In the genomic region with DNA sequence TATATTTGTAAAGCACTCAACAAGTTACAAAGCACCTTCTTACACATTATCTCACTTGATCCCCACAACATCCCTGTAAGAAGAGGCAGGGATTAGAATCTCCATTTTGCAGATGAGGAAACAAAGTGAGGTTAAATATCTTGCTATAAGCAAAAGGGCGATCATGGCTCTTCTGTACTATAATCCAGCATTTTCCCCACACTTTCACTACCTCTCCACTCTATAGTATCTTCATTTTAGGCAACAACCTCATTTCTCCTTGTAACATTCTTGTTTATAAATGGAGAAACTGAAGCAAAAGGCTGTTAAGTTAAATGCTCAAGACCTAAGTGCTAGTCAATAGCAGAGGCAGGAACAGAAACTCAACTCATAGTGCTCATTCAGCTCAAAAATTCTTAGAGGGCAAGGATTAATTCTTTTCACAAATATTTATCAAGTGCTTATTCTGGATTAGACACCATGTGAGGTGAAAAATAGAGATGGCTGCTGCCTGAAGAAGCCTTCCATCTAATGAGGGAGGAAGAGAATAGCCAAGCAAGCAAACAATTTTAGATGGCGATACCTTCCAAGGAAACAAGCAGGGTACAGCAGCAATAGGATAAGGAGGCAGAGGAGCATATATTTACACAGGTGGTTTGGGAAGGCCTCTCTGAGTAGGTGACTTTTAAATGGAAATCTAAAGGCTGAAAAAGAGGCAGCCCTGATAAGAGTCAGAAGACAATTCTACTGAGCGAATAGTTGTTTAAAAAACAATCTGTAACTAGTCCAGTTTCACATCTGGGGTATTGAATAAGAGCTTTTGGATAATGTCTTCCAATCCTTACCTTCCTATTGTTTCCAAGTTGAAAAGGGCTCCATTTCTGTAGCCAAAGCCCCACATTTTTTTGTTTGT, we compare ENCODE assay signal across 1 cellular context.
TF ChIP-seq lines count a peak whose summit lies in the region.

No MANE protein-coding gene starts in this region.

TF ChIP-seq in HepG2, 621 proteins besides CTCF, POLR2A, EP300 and RAD21 (continued from another document and continues in another):
- TF ChIP-seq, protein P1, sequence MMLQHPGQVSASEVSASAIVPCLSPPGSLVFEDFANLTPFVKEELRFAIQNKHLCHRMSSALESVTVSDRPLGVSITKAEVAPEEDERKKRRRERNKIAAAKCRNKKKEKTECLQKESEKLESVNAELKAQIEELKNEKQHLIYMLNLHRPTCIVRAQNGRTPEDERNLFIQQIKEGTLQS (CRISPR knock-in tag; IDR thresholded peaks at IDR 0.05) = no peak
- TF ChIP-seq ZNF766 (CRISPR knock-in tag; IDR thresholded peaks at IDR 0.05; ENCODE audit: borderline replicate concordance) = no peak
- TF ChIP-seq, protein P2, sequence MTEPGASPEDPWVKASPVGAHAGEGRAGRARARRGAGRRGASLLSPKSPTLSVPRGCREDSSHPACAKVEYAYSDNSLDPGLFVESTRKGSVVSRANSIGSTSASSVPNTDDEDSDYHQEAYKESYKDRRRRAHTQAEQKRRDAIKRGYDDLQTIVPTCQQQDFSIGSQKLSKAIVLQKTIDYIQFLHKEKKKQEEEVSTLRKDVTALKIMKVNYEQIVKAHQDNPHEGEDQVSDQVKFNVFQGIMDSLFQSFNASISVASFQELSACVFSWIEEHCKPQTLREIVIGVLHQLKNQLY (CRISPR knock-in tag; IDR thresholded peaks at IDR 0.05) = no peak
- TF ChIP-seq ZNF720 (CRISPR knock-in tag; IDR thresholded peaks at IDR 0.05) = no peak
- TF ChIP-seq, protein P3, sequence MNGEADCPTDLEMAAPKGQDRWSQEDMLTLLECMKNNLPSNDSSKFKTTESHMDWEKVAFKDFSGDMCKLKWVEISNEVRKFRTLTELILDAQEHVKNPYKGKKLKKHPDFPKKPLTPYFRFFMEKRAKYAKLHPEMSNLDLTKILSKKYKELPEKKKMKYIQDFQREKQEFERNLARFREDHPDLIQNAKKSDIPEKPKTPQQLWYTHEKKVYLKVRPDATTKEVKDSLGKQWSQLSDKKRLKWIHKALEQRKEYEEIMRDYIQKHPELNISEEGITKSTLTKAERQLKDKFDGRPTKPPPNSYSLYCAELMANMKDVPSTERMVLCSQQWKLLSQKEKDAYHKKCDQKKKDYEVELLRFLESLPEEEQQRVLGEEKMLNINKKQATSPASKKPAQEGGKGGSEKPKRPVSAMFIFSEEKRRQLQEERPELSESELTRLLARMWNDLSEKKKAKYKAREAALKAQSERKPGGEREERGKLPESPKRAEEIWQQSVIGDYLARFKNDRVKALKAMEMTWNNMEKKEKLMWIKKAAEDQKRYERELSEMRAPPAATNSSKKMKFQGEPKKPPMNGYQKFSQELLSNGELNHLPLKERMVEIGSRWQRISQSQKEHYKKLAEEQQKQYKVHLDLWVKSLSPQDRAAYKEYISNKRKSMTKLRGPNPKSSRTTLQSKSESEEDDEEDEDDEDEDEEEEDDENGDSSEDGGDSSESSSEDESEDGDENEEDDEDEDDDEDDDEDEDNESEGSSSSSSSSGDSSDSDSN (CRISPR knock-in tag; IDR thresholded peaks at IDR 0.05) = no peak
- TF ChIP-seq MAFG (CRISPR knock-in tag; IDR thresholded peaks at IDR 0.05) = no peak
- TF ChIP-seq MBD4 (IDR thresholded peaks at IDR 0.05; ENCODE audit: borderline replicate concordance, low read length) = 0 out of 2 replicates have a peak, but pooled peaks have one; percentile 66
- no peak for TF ChIP-seq DPF2 (CRISPR knock-in tag; IDR thresholded peaks at IDR 0.05; ENCODE audit: borderline replicate concordance, low read depth)
- TF ChIP-seq SRY (CRISPR knock-in tag; IDR thresholded peaks at IDR 0.05) = no peak
- TF ChIP-seq RBM22 (optimal IDR thresholded peaks at IDR 0.05; ENCODE audit: low read length) = peak; percentile 11
- 0 out of 2 replicates have a peak, but pooled peaks have one; percentile 21 for TF ChIP-seq FOXJ3 (CRISPR knock-in tag; IDR thresholded peaks at IDR 0.05; ENCODE audit: borderline replicate concordance)
- no peak for TF ChIP-seq JUND (CRISPR knock-in tag; IDR thresholded peaks at IDR 0.05)
- TF ChIP-seq NFRKB (IDR thresholded peaks at IDR 0.05) = no peak
- TF ChIP-seq ZNF563 (CRISPR knock-in tag; IDR thresholded peaks at IDR 0.05) = no peak
- no peak for TF ChIP-seq ZMYM4 (CRISPR knock-in tag; IDR thresholded peaks at IDR 0.05)
- peak; percentile 3 for TF ChIP-seq ASH2L (IDR thresholded peaks at IDR 0.05; ENCODE audit: insufficient read length, low read depth, low read length)
- 0 out of 2 replicates have a peak, but pooled peaks have one; percentile 21 for TF ChIP-seq MEF2D (CRISPR knock-in tag; IDR thresholded peaks at IDR 0.05)
- TF ChIP-seq ARNT (IDR thresholded peaks at IDR 0.05) = no peak
- TF ChIP-seq ZNF282 (IDR thresholded peaks at IDR 0.05; ENCODE audit: partially characterized antibody) = no peak
- TF ChIP-seq, protein P4, sequence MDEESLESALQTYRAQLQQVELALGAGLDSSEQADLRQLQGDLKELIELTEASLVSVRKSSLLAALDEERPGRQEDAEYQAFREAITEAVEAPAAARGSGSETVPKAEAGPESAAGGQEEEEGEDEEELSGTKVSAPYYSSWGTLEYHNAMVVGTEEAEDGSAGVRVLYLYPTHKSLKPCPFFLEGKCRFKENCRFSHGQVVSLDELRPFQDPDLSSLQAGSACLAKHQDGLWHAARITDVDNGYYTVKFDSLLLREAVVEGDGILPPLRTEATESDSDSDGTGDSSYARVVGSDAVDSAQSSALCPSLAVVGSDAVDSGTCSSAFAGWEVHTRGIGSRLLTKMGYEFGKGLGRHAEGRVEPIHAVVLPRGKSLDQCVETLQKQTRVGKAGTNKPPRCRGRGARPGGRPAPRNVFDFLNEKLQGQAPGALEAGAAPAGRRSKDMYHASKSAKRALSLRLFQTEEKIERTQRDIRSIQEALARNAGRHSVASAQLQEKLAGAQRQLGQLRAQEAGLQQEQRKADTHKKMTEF (CRISPR knock-in tag; IDR thresholded peaks at IDR 0.05) = no peak
- TF ChIP-seq, protein P5, sequence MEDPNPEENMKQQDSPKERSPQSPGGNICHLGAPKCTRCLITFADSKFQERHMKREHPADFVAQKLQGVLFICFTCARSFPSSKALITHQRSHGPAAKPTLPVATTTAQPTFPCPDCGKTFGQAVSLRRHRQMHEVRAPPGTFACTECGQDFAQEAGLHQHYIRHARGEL (CRISPR knock-in tag; IDR thresholded peaks at IDR 0.05) = no peak
- TF ChIP-seq MED1 (CRISPR knock-in tag; IDR thresholded peaks at IDR 0.05) = peak; percentile 38; the same call in 1 of the 2 replicates
- TF ChIP-seq, protein P6, sequence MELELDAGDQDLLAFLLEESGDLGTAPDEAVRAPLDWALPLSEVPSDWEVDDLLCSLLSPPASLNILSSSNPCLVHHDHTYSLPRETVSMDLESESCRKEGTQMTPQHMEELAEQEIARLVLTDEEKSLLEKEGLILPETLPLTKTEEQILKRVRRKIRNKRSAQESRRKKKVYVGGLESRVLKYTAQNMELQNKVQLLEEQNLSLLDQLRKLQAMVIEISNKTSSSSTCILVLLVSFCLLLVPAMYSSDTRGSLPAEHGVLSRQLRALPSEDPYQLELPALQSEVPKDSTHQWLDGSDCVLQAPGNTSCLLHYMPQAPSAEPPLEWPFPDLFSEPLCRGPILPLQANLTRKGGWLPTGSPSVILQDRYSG (CRISPR knock-in tag; IDR thresholded peaks at IDR 0.05) = no peak
- TF ChIP-seq SSRP1 (CRISPR knock-in tag; IDR thresholded peaks at IDR 0.05) = peak; percentile 78
- no peak for TF ChIP-seq NR2F2 (IDR thresholded peaks at IDR 0.05; ENCODE audit: borderline replicate concordance, low read depth)
- TF ChIP-seq, protein P7, sequence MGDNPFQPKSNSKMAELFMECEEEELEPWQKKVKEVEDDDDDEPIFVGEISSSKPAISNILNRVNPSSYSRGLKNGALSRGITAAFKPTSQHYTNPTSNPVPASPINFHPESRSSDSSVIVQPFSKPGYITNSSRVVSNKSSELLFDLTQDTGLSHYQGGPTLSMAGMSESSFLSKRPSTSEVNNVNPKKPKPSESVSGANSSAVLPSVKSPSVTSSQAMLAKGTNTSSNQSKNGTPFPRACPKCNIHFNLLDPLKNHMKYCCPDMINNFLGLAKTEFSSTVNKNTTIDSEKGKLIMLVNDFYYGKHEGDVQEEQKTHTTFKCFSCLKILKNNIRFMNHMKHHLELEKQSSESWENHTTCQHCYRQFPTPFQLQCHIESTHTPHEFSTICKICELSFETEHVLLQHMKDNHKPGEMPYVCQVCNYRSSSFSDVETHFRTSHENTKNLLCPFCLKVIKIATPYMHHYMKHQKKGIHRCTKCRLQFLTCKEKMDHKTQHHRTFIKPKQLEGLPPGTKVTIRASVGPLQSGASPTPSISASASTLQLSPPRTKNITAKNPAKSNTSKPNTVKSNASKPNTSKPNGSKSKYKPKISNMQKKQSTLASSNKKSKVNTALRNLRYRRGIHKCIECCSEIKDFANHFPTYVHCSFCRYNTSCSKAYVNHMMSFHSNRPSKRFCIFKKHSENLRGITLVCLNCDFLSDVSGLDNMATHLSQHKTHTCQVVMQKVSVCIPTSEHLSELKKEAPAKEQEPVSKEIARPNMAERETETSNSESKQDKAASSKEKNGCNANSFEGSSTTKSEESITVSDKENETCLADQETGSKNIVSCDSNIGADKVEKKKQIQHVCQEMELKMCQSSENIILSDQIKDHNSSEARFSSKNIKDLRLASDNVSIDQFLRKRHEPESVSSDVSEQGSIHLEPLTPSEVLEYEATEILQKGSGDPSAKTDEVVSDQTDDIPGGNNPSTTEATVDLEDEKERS (CRISPR knock-in tag; IDR thresholded peaks at IDR 0.05) = 0 out of 2 replicates have a peak, but pooled peaks have one; percentile 11
- TF ChIP-seq KMT2A (CRISPR knock-in tag; IDR thresholded peaks at IDR 0.05) = no peak
- TF ChIP-seq ZNF672 (CRISPR knock-in tag; IDR thresholded peaks at IDR 0.05) = no peak
- no peak for TF ChIP-seq ZNF382 (CRISPR knock-in tag; IDR thresholded peaks at IDR 0.05; ENCODE audit: borderline replicate concordance)
- no peak for TF ChIP-seq EZH2 (conservative IDR thresholded peaks at IDR 0.05; ENCODE audit: low read depth, low read length)
- no peak for TF ChIP-seq ZNF292 (CRISPR knock-in tag; IDR thresholded peaks at IDR 0.05; ENCODE audit: borderline replicate concordance, low read depth)
- no peak for TF ChIP-seq REXO4 (CRISPR knock-in tag; IDR thresholded peaks at IDR 0.05; ENCODE audit: borderline replicate concordance)
- TF ChIP-seq, protein P8, sequence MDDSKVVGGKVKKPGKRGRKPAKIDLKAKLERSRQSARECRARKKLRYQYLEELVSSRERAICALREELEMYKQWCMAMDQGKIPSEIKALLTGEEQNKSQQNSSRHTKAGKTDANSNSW (CRISPR knock-in tag; IDR thresholded peaks at IDR 0.05; ENCODE audit: borderline replicate concordance) = no peak
- TF ChIP-seq, protein P9, sequence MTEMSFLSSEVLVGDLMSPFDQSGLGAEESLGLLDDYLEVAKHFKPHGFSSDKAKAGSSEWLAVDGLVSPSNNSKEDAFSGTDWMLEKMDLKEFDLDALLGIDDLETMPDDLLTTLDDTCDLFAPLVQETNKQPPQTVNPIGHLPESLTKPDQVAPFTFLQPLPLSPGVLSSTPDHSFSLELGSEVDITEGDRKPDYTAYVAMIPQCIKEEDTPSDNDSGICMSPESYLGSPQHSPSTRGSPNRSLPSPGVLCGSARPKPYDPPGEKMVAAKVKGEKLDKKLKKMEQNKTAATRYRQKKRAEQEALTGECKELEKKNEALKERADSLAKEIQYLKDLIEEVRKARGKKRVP (CRISPR knock-in tag; IDR thresholded peaks at IDR 0.05) = no peak
- TF ChIP-seq HDAC1 (CRISPR knock-in tag; IDR thresholded peaks at IDR 0.05) = no peak
- TF ChIP-seq PAX8 (CRISPR knock-in tag; IDR thresholded peaks at IDR 0.05; ENCODE audit: borderline replicate concordance) = no peak
- TF ChIP-seq ZNF205 (CRISPR knock-in tag; IDR thresholded peaks at IDR 0.05) = no peak
- TF ChIP-seq GPN1 (CRISPR knock-in tag; IDR thresholded peaks at IDR 0.05; ENCODE audit: borderline replicate concordance) = no peak
- TF ChIP-seq, protein P10, sequence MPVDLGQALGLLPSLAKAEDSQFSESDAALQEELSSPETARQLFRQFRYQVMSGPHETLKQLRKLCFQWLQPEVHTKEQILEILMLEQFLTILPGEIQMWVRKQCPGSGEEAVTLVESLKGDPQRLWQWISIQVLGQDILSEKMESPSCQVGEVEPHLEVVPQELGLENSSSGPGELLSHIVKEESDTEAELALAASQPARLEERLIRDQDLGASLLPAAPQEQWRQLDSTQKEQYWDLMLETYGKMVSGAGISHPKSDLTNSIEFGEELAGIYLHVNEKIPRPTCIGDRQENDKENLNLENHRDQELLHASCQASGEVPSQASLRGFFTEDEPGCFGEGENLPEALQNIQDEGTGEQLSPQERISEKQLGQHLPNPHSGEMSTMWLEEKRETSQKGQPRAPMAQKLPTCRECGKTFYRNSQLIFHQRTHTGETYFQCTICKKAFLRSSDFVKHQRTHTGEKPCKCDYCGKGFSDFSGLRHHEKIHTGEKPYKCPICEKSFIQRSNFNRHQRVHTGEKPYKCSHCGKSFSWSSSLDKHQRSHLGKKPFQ (CRISPR knock-in tag; IDR thresholded peaks at IDR 0.05; ENCODE audit: insufficient replicate concordance) = peak; percentile 49
- TF ChIP-seq HNRNPK (IDR thresholded peaks at IDR 0.05; ENCODE audit: low read depth, low read length, poor library complexity, severe bottlenecking) = no peak
- TF ChIP-seq KLF16 (CRISPR knock-in tag; IDR thresholded peaks at IDR 0.05) = no peak
- TF ChIP-seq ZNF746 (CRISPR knock-in tag; IDR thresholded peaks at IDR 0.05) = no peak
- no peak for TF ChIP-seq HIVEP1 (CRISPR knock-in tag; IDR thresholded peaks at IDR 0.05)
- TF ChIP-seq, protein P11, sequence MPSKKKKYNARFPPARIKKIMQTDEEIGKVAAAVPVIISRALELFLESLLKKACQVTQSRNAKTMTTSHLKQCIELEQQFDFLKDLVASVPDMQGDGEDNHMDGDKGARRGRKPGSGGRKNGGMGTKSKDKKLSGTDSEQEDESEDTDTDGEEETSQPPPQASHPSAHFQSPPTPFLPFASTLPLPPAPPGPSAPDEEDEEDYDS (CRISPR knock-in tag; IDR thresholded peaks at IDR 0.05) = no peak
- no peak for TF ChIP-seq DNMT3B (CRISPR knock-in tag; conservative IDR thresholded peaks at IDR 0.05)
- TF ChIP-seq NAIF1 (CRISPR knock-in tag; IDR thresholded peaks at IDR 0.05; ENCODE audit: borderline replicate concordance) = no peak
